ENCODE assay signal across 23 cellular contexts in genomic region chr4:14193601-14194000, GRCh38.
DNase-seq lines count a peak whose midpoint lies in the region; ATAC-seq, FAIRE-seq and TF ChIP-seq lines count a peak whose summit lies in the region.
"Had no signal": no experiment of that assay in that cellular context is flagged by ENCODE, and none has a peak within 500 bp of the region (broad histone marks: within the 10 kb centered on the region; RNA-seq: fewer than 3 reads in every experiment).

No MANE protein-coding gene starts in this region.

- H3K4me1 Mint-ChIP-seq in astrocyte (ENCODE audit: low read depth, unreplicated experiment) = no peaks in the 10 kb centered on the region
- H3K4me1 Mint-ChIP-seq: CD4-positive, alpha-beta memory T cell; H9 had no signal

- H3K4me3 ChIP-seq in GM23248 = no peak overlapping the region
- H3K4me3 ChIP-seq in astrocyte (ENCODE audit: insufficient read depth, low read depth, low read length) = no peak overlapping the region
- no peak overlapping the region for H3K4me3 ChIP-seq in fibroblast of lung (replicated peaks in 1 of 4; ENCODE audit: control extremely low read depth in 1 of 4, insufficient read depth in 1 of 4, low read depth in 3 of 4, low read length in 4 of 4)
- H3K4me3 ChIP-seq in retinal pigment epithelial cell (ENCODE audit: low read length) = no peak overlapping the region

- in situ Hi-C loops in GM23248 (cut with MboI) = no loop called here

- no peaks in the 10 kb centered on the region for H3K9me2 ChIP-seq in GM23248 (ENCODE audit: insufficient read depth)

- H3K79me2 ChIP-seq in GM23248 (ENCODE audit: insufficient read depth) (no peaks in the 10 kb centered on the region), astrocyte (ENCODE audit: insufficient read depth, low read length) (no peaks in the 10 kb centered on the region), fibroblast of lung (ENCODE audit: control insufficient read depth, insufficient read depth, low read length) (no peaks in the 10 kb centered on the region)

- H3K9me3 ChIP-seq in GM23248 (ENCODE audit: low read depth) (no peaks in the 10 kb centered on the region), astrocyte (ENCODE audit: insufficient read depth, low read depth, low read length) (no peaks in the 10 kb centered on the region), fibroblast of lung (ENCODE audit: control insufficient read depth, insufficient read depth, low read depth, low read length) (no peaks in the 10 kb centered on the region)
- H3K9me3 ChIP-seq: BE2C had no signal

- no peak for ATAC-seq in HG02798 (IDR thresholded peaks at IDR 0.05; ENCODE audit: poor library complexity, unreplicated experiment)
- no peak for ATAC-seq in HG02759 (IDR thresholded peaks at IDR 0.05; ENCODE audit: unreplicated experiment)
- ATAC-seq: HepG2 had no signal

- H3K27me3 Mint-ChIP-seq in astrocyte (ENCODE audit: low read depth, unreplicated experiment) = peaks cover 5% of the 10 kb centered on the region
- H3K27me3 Mint-ChIP-seq: CD4-positive, alpha-beta memory T cell had no signal

- WGBS in GM23248 (ENCODE audit: low coverage in 1 of 2, low lambda C conversion rate in 2 of 2, missing lambda C conversion rate in 2 of 2), 2 experiments = 0% methylated on average over 1 of the region's 1 CpG

- H3K4me3 Mint-ChIP-seq in astrocyte (ENCODE audit: unreplicated experiment) = no peak overlapping the region
- H3K4me3 Mint-ChIP-seq: CD4-positive, alpha-beta memory T cell; H9 had no signal

- H4K20me1 ChIP-seq in GM23248 (ENCODE audit: insufficient read depth) (no peaks in the 10 kb centered on the region), astrocyte (ENCODE audit: insufficient read depth, low read length) (no peaks in the 10 kb centered on the region), fibroblast of lung (ENCODE audit: control insufficient read depth, extremely low read depth, insufficient read depth, low read length) (no peaks in the 10 kb centered on the region)

- H3F3A ChIP-seq in GM23248 (ENCODE audit: insufficient read depth) = no peaks in the 10 kb centered on the region

- DNase-seq in GM23248 (peak; percentile 5), astrocyte (ENCODE audit: low read depth) (peak; percentile 32), fibroblast of lung (ENCODE audit: low read depth in 2 of 2) (peak; percentile 22 to 43), retinal pigment epithelial cell (ENCODE audit: low read depth) (peak; percentile 9), ecto neural progenitor cell (ENCODE audit: low spot score) (no peak), UCSD-AML1 (lab: John Stamatoyannopoulos, UW; ENCODE audit: unreplicated experiment) (no peak)
- DNase-seq: BE2C; CD4-positive, alpha-beta memory T cell; COR-L47; DMS153; DMS79 treated with DMSO at 0.1 percent for 48 hours; EL; GOT3; H9 had no signal

- H3K27ac ChIP-seq in GM23248 (no peak overlapping the region), astrocyte (ENCODE audit: low read depth, low read length) (no peak overlapping the region), fibroblast of lung (ENCODE audit: insufficient read depth, low read length) (no peak overlapping the region)
- H3K27ac ChIP-seq: C4-2B had no signal

- H3K9ac ChIP-seq in GM23248 (no peak overlapping the region), astrocyte (ENCODE audit: low read length) (no peak overlapping the region), fibroblast of lung (ENCODE audit: insufficient read depth, low read length) (no peak overlapping the region)

- no peak for TF ChIP-seq CTCF in astrocyte (IDR thresholded peaks at IDR 0.05; ENCODE audit: insufficient read depth, low read depth, low read length)
- TF ChIP-seq CTCF in fibroblast of lung (conservative IDR thresholded peaks at IDR 0.05 in 1 of 2, IDR thresholded peaks at IDR 0.05 in 1 of 2; ENCODE audit: low read depth in 1 of 2, low read length in 2 of 2) = no peak
- no peak for TF ChIP-seq CTCF in retinal pigment epithelial cell (conservative IDR thresholded peaks at IDR 0.05; ENCODE audit: low read depth, low read length)

- no peaks in the 10 kb centered on the region for H3K9me3 Mint-ChIP-seq in astrocyte (ENCODE audit: unreplicated experiment)
- H3K9me3 Mint-ChIP-seq: H9 had no signal

- 0 out of 2 replicates have a peak, but pooled peaks cover 4% of the 10 kb centered on the region for H3K27me3 ChIP-seq in GM23248 (replicated peaks; ENCODE audit: insufficient read depth)
- no peaks in the 10 kb centered on the region for H3K27me3 ChIP-seq in astrocyte (ENCODE audit: insufficient read depth, low read length)
- H3K27me3 ChIP-seq in fibroblast of lung (ENCODE audit: control insufficient read depth, insufficient read depth, low read length) = no peaks in the 10 kb centered on the region
- H3K27me3 ChIP-seq: BE2C had no signal

- H3K4me2 ChIP-seq in GM23248 (ENCODE audit: unreplicated experiment) (no peak overlapping the region), astrocyte (ENCODE audit: low read length) (no peak overlapping the region), fibroblast of lung (ENCODE audit: extremely low read depth, insufficient read depth, low read length) (no peak overlapping the region)

- H3K36me3 Mint-ChIP-seq in astrocyte (ENCODE audit: low read depth, unreplicated experiment) = no peaks in the 10 kb centered on the region
- H3K36me3 Mint-ChIP-seq: CD4-positive, alpha-beta memory T cell had no signal

- H2AFZ ChIP-seq in GM23248 (no peak overlapping the region), astrocyte (ENCODE audit: low read depth, low read length) (no peak overlapping the region), fibroblast of lung (ENCODE audit: low read length) (no peak overlapping the region)

- no peaks in the 10 kb centered on the region for H3K36me3 ChIP-seq in GM23248 (ENCODE audit: low read depth)
- H3K36me3 ChIP-seq in astrocyte (ENCODE audit: insufficient read depth, low read length) = no peaks in the 10 kb centered on the region
- no peaks in the 10 kb centered on the region for H3K36me3 ChIP-seq in fibroblast of lung (ENCODE audit: control insufficient read depth, insufficient read depth, low read length)
- H3K36me3 ChIP-seq: BE2C had no signal

- no peak overlapping the region for H3K27ac Mint-ChIP-seq in astrocyte (ENCODE audit: unreplicated experiment)
- H3K27ac Mint-ChIP-seq: CD4-positive, alpha-beta memory T cell; H9 had no signal

- FAIRE-seq in astrocyte (lab: Jason Lieb, UNC) = no peak
- FAIRE-seq: A204.1, D721Med, G401.6, GM12892, HepG2, HTR-8/SVneo had no signal

- H3K4me1 ChIP-seq in GM23248 (ENCODE audit: insufficient read depth) (no peaks in the 10 kb centered on the region), astrocyte (ENCODE audit: insufficient read depth, low read length) (no peaks in the 10 kb centered on the region), fibroblast of lung (ENCODE audit: control insufficient read depth, extremely low read depth, insufficient read depth, low read length) (no peaks in the 10 kb centered on the region)
- H3K4me1 ChIP-seq: BE2C had no signal

Comparison
In these comparisons a context has a peak if more than half of its experiments do, and no peak if none do; other contexts are left out.
1. DNase-seq: peak in GM23248 (single experiment), astrocyte (single experiment), fibroblast of lung (2 of 2) and retinal pigment epithelial cell (single experiment); none in ecto neural progenitor cell (single experiment) and UCSD-AML1 (single experiment).